In genomic region chr1:186235696-186236095, GRCh38 we compare ENCODE assay signal across 37 cellular contexts.
"Had no signal": no experiment of that assay in that cellular context is flagged by ENCODE, and none has a peak within 500 bp of the region (broad histone marks: within the 10 kb centered on the region; RNA-seq: fewer than 3 reads in every experiment).

No MANE protein-coding gene starts in this region.

- H3K4me3 Mint-ChIP-seq: activated B cell treated with CpG ODN at 0.5 μM for 24 hours; activated CD4-positive, alpha-beta memory T cell treated with anti-CD3 and anti-CD28 coated beads for 36 hours; activated CD4-positive, alpha-beta T cell treated with anti-CD3 and anti-CD28 coated beads, Interleukin-2, amount 10 ng/mL, durations not matched to agents 24 days and 14 days; activated CD8-positive, alpha-beta T cell treated with anti-CD3 and anti-CD28 coated beads for 36 hours; activated naive CD4-positive, alpha-beta T cell treated with anti-CD3 and anti-CD28 coated beads for 36 hours; activated naive CD8-positive, alpha-beta T cell treated with anti-CD3 and anti-CD28 coated beads for 36 hours; activated T-cell treated with anti-CD3 and anti-CD28 coated beads, Interleukin-2, amount 50 U/mL, for 4 hours; activated T-cell treated with anti-CD3 and anti-CD28 coated beads, Interleukin-2, amount 50 U/mL, for 72 hours; activated T-helper 1 cell treated with anti-CD3 and anti-CD28 coated beads, Interleukin-12 subunit alpha, Interleukin-12 subunit beta, Interleukin-2, Interleukin-4 antibody, amounts not matched to agents 30 ng/mL and 10 ng/mL and 1 ng/mL, durations not matched to agents 14 hours and 24 hours and 36 hours; activated T-helper 17 cell treated with anti-CD3 and anti-CD28 coated beads, Interleukin-2, amount 50 U/mL, for 72 hours; central memory CD8-positive, alpha-beta T cell; T-helper 1 cell treated with Interleukin-12 subunit alpha and Interleukin-12 subunit beta and Interleukin-4 antibody, amounts not matched to agents 30 μg/mL and 1 μg/mL, for 36 hours; T-helper 2 cell treated with Interferon-gamma antibody and Interleukin-4, amounts not matched to agents 5 μg/mL and 100 μg/mL, for 36 hours had no signal

- H3K27ac Mint-ChIP-seq: activated B cell treated with CpG ODN at 0.5 μM for 24 hours; activated CD4-positive, alpha-beta memory T cell treated with anti-CD3 and anti-CD28 coated beads for 36 hours; activated CD4-positive, alpha-beta T cell treated with anti-CD3 and anti-CD28 coated beads, Interleukin-2, amount 10 ng/mL, durations not matched to agents 24 days and 14 days; activated CD8-positive, alpha-beta T cell treated with anti-CD3 and anti-CD28 coated beads for 36 hours; activated naive CD4-positive, alpha-beta T cell treated with anti-CD3 and anti-CD28 coated beads for 36 hours; activated naive CD4-positive, alpha-beta T cell treated with anti-CD3 and anti-CD28 coated beads, Interleukin-2, amount 50 U/mL, for 72 hours; activated naive CD8-positive, alpha-beta T cell treated with anti-CD3 and anti-CD28 coated beads for 36 hours; activated T-cell treated with anti-CD3 and anti-CD28 coated beads, Interleukin-2, amount 50 U/mL, for 72 hours; activated T-helper 1 cell treated with anti-CD3 and anti-CD28 coated beads, Interleukin-12 subunit alpha, Interleukin-12 subunit beta, Interleukin-2, Interleukin-4 antibody, amounts not matched to agents 30 ng/mL and 10 ng/mL and 1 ng/mL, durations not matched to agents 14 hours and 24 hours and 36 hours; activated T-helper 17 cell treated with anti-CD3 and anti-CD28 coated beads, Interleukin-2, amount 50 U/mL, for 72 hours; T-helper 1 cell treated with Interleukin-12 subunit alpha and Interleukin-12 subunit beta and Interleukin-4 antibody, amounts not matched to agents 30 μg/mL and 1 μg/mL, for 36 hours; T-helper 2 cell treated with Interferon-gamma antibody and Interleukin-4, amounts not matched to agents 5 μg/mL and 100 μg/mL, for 36 hours had no signal

- H3K4me3 ChIP-seq: adrenal gland, body of pancreas, cardiac muscle cell had no signal

- H3K27ac ChIP-seq: adrenal gland, body of pancreas, cardiac muscle cell, VCaP had no signal

- H3K36me3 ChIP-seq: adrenal gland, brain microvascular endothelial cell, cardiac muscle cell had no signal

- DNase-seq: activated B cell treated with CpG ODN at 0.5 μM for 24 hours; activated CD4-positive, alpha-beta memory T cell treated with anti-CD3 and anti-CD28 coated beads for 36 hours; activated CD4-positive, alpha-beta T cell treated with anti-CD3 and anti-CD28 coated beads for 4 hours; activated CD4-positive, alpha-beta T cell treated with anti-CD3 and anti-CD28 coated beads, Interleukin-2, amount 10 ng/mL, durations not matched to agents 24 days and 14 days; activated CD4-positive, alpha-beta T cell treated with anti-CD3 and anti-CD28 coated beads, Interleukin-2, amount 50 U/mL, for 1 hour; activated CD4-positive, alpha-beta T cell treated with anti-CD3 and anti-CD28 coated beads, Interleukin-2, amount 50 U/mL, for 4 hours; activated CD4-positive, CD25-positive, alpha-beta regulatory T cell treated with anti-CD3 and anti-CD28 coated beads, Interleukin-2, amount 50 U/mL, for 72 hours; activated CD8-positive, alpha-beta memory T cell treated with anti-CD3 and anti-CD28 coated beads, Interleukin-2, amount 50 U/mL, for 4 hours; activated CD8-positive, alpha-beta T cell treated with anti-CD3 and anti-CD28 coated beads for 36 hours; activated effector memory CD4-positive, alpha-beta T cell treated with anti-CD3 and anti-CD28 coated beads, Interleukin-2, amount 50 U/mL, for 16 hours; activated gamma-delta T cell treated with Interleukin-2 at 50 U/mL for 16 hours; activated naive CD4-positive, alpha-beta T cell; activated naive CD4-positive, alpha-beta T cell treated with anti-CD3 and anti-CD28 coated beads for 36 hours; activated naive CD4-positive, alpha-beta T cell treated with anti-CD3 and anti-CD28 coated beads, Interleukin-2, amount 50 U/mL, for 16 hours; activated naive CD8-positive, alpha-beta T cell treated with anti-CD3 and anti-CD28 coated beads for 36 hours; activated T-cell treated with anti-CD3 and anti-CD28 coated beads for 4 hours; activated T-cell treated with anti-CD3 and anti-CD28 coated beads, Interleukin-2, amount 50 U/mL, for 1 hour; activated T-cell treated with anti-CD3 and anti-CD28 coated beads, Interleukin-2, amount 50 U/mL, for 4 hours; activated T-cell treated with anti-CD3 and anti-CD28 coated beads, Interleukin-2, amount 50 U/mL, for 72 hours; adrenal gland; amniotic stem cell; aorta; body of pancreas; brain microvascular endothelial cell; caudate nucleus; cerebellar nuclear complex; T-helper 1 cell; T-helper 2 cell; T-helper 9 cell had no signal

- H3K4me1 Mint-ChIP-seq: activated B cell treated with CpG ODN at 0.5 μM for 24 hours; activated CD4-positive, alpha-beta T cell treated with anti-CD3 and anti-CD28 coated beads, Interleukin-2, amount 10 ng/mL, durations not matched to agents 24 days and 14 days; activated naive CD8-positive, alpha-beta T cell treated with anti-CD3 and anti-CD28 coated beads for 36 hours; activated T-helper 17 cell treated with anti-CD3 and anti-CD28 coated beads, Interleukin-2, amount 50 U/mL, for 72 hours; central memory CD8-positive, alpha-beta T cell had no signal

- H3K4me1 ChIP-seq: adrenal gland, body of pancreas had no signal

- H3K27me3 Mint-ChIP-seq: activated B cell treated with CpG ODN at 0.5 μM for 24 hours; activated CD4-positive, alpha-beta memory T cell treated with anti-CD3 and anti-CD28 coated beads for 36 hours had no signal

- H3K9me3 Mint-ChIP-seq: activated B cell treated with CpG ODN at 0.5 μM for 24 hours; activated CD4-positive, alpha-beta memory T cell treated with anti-CD3 and anti-CD28 coated beads for 36 hours; activated CD4-positive, alpha-beta T cell treated with anti-CD3 and anti-CD28 coated beads, Interleukin-2, amount 10 ng/mL, durations not matched to agents 24 days and 14 days; activated CD8-positive, alpha-beta T cell treated with anti-CD3 and anti-CD28 coated beads for 36 hours; activated naive CD4-positive, alpha-beta T cell treated with anti-CD3 and anti-CD28 coated beads for 36 hours; activated naive CD4-positive, alpha-beta T cell treated with anti-CD3 and anti-CD28 coated beads, Interleukin-2, amount 50 U/mL, for 72 hours; activated naive CD8-positive, alpha-beta T cell treated with anti-CD3 and anti-CD28 coated beads for 36 hours; activated T-cell treated with anti-CD3 and anti-CD28 coated beads, Interleukin-2, amount 50 U/mL, for 4 hours; activated T-helper 1 cell treated with anti-CD3 and anti-CD28 coated beads, Interleukin-12 subunit alpha, Interleukin-12 subunit beta, Interleukin-2, Interleukin-4 antibody, amounts not matched to agents 30 ng/mL and 10 ng/mL and 1 ng/mL, durations not matched to agents 14 hours and 24 hours and 36 hours; activated T-helper 17 cell treated with anti-CD3 and anti-CD28 coated beads, Interleukin-2, amount 50 U/mL, for 72 hours; central memory CD8-positive, alpha-beta T cell; T-helper 1 cell treated with Interleukin-12 subunit alpha and Interleukin-12 subunit beta and Interleukin-4 antibody, amounts not matched to agents 30 μg/mL and 1 μg/mL, for 36 hours; T-helper 2 cell treated with Interferon-gamma antibody and Interleukin-4, amounts not matched to agents 5 μg/mL and 100 μg/mL, for 36 hours had no signal

- H3K36me3 Mint-ChIP-seq: activated CD4-positive, alpha-beta memory T cell treated with anti-CD3 and anti-CD28 coated beads for 36 hours; activated naive CD8-positive, alpha-beta T cell treated with anti-CD3 and anti-CD28 coated beads for 36 hours had no signal

- H3K9me3 ChIP-seq: adrenal gland, body of pancreas had no signal

- ATAC-seq: activated CD8-positive, alpha-beta T cell treated with anti-CD3 and anti-CD28 coated beads for 36 hours; activated naive CD4-positive, alpha-beta T cell treated with anti-CD3 and anti-CD28 coated beads, Interleukin-2, amount 50 U/mL, for 72 hours; activated T-cell treated with anti-CD3 and anti-CD28 coated beads, Interleukin-2, amount 50 U/mL, for 4 hours; activated T-cell treated with anti-CD3 and anti-CD28 coated beads, Interleukin-2, amount 50 U/mL, for 72 hours; activated T-helper 17 cell treated with anti-CD3 and anti-CD28 coated beads, Interleukin-2, amount 50 U/mL, for 72 hours; body of pancreas had no signal

- H3K27me3 ChIP-seq: adrenal gland, body of pancreas, brain microvascular endothelial cell, cardiac muscle cell had no signal
